Comparison of ENCODE assay signal across 1 cellular context in the genomic region with DNA sequence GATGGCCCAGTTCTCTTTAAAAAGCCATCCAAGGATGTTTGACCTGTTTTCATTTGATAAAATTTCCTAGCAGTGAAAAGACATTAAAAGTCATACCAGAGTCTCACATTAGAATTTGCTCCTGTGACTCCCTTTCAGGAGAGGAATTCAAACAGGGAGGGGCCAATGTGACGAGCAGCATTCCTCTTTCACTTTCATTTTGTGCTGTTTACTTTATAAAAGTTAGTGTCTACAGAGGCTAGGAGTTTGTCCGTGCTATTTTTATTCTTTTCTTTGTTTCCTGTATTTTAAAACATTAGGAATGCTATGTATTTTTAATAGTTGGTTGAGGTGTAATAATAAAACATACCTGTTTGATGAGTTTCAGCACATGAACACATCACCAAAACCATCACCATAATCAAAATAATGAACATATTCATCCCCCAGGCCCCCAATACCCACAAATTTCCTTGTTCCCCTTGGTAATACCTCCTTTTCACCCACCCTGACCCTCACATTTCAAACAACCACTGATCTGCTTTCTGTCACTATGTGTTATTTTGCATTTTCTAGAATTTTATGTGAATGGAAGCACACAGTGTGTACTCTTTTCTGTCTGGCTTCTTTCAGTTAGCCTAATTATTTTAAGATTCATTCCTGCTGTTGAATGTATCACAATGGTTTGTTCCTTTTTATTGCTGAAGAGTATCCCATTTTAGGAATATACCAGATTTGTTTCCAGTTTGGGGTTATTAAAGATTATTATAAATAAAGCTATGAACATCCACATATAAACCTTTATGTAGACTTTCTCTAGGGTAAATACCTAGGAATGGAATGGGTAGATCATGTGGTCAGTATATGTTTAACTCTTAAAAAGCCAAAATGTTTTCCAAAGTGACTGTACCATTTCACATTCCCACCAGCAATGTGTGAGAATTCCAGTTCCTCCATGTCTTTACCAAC.
TF ChIP-seq lines count a peak whose summit lies in the region.

No MANE protein-coding gene starts in this region.

TF ChIP-seq in K562, 482 proteins besides CTCF, POLR2A, EP300 and RAD21 (continued from another document and continues in another):
- TF ChIP-seq, protein P1, sequence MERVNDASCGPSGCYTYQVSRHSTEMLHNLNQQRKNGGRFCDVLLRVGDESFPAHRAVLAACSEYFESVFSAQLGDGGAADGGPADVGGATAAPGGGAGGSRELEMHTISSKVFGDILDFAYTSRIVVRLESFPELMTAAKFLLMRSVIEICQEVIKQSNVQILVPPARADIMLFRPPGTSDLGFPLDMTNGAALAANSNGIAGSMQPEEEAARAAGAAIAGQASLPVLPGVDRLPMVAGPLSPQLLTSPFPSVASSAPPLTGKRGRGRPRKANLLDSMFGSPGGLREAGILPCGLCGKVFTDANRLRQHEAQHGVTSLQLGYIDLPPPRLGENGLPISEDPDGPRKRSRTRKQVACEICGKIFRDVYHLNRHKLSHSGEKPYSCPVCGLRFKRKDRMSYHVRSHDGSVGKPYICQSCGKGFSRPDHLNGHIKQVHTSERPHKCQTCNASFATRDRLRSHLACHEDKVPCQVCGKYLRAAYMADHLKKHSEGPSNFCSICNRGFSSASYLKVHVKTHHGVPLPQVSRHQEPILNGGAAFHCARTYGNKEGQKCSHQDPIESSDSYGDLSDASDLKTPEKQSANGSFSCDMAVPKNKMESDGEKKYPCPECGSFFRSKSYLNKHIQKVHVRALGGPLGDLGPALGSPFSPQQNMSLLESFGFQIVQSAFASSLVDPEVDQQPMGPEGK (CRISPR knock-in tag; IDR thresholded peaks at IDR 0.05; ENCODE audit: borderline replicate concordance) = no peak
- TF ChIP-seq, protein P2, sequence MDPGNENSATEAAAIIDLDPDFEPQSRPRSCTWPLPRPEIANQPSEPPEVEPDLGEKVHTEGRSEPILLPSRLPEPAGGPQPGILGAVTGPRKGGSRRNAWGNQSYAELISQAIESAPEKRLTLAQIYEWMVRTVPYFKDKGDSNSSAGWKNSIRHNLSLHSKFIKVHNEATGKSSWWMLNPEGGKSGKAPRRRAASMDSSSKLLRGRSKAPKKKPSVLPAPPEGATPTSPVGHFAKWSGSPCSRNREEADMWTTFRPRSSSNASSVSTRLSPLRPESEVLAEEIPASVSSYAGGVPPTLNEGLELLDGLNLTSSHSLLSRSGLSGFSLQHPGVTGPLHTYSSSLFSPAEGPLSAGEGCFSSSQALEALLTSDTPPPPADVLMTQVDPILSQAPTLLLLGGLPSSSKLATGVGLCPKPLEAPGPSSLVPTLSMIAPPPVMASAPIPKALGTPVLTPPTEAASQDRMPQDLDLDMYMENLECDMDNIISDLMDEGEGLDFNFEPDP (CRISPR knock-in tag; IDR thresholded peaks at IDR 0.05) = no peak
- TF ChIP-seq, protein P3, sequence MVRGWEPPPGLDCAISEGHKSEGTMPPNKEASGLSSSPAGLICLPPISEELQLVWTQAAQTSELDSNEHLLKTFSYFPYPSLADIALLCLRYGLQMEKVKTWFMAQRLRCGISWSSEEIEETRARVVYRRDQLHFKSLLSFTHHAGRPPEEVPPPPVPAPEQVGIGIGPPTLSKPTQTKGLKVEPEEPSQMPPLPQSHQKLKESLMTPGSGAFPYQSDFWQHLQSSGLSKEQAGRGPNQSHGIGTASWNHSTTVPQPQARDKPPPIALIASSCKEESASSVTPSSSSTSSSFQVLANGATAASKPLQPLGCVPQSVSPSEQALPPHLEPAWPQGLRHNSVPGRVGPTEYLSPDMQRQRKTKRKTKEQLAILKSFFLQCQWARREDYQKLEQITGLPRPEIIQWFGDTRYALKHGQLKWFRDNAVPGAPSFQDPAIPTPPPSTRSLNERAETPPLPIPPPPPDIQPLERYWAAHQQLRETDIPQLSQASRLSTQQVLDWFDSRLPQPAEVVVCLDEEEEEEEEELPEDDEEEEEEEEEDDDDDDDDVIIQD (CRISPR knock-in tag; IDR thresholded peaks at IDR 0.05) = no peak
- TF ChIP-seq ZBTB5 (IDR thresholded peaks at IDR 0.05) = no peak
- TF ChIP-seq ZNF175 (CRISPR knock-in tag; IDR thresholded peaks at IDR 0.05; ENCODE audit: low read depth) = no peak; the same call in 1 of the 2 replicates
- TF ChIP-seq KDM1A (IDR thresholded peaks at IDR 0.05) = peak in 1 of 2 experiments; percentile 15; a peak in 1 of 4 replicates
- TF ChIP-seq ZC3H4 (CRISPR knock-in tag; IDR thresholded peaks at IDR 0.05; ENCODE audit: borderline replicate concordance) = no peak
- no peak for TF ChIP-seq MIER1 (IDR thresholded peaks at IDR 0.05; ENCODE audit: low read depth)
- TF ChIP-seq, protein P4, sequence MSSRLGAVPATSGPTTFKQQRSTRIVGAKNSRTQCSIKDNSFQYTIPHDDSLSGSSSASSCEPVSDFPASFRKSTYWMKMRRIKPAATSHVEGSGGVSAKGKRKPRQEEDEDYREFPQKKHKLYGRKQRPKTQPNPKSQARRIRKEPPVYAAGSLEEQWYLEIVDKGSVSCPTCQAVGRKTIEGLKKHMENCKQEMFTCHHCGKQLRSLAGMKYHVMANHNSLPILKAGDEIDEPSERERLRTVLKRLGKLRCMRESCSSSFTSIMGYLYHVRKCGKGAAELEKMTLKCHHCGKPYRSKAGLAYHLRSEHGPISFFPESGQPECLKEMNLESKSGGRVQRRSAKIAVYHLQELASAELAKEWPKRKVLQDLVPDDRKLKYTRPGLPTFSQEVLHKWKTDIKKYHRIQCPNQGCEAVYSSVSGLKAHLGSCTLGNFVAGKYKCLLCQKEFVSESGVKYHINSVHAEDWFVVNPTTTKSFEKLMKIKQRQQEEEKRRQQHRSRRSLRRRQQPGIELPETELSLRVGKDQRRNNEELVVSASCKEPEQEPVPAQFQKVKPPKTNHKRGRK (tag; IDR thresholded peaks at IDR 0.05) = 0 out of 2 replicates have a peak, but pooled peaks have one; percentile 16
- no peak for TF ChIP-seq POLR3A (IDR thresholded peaks at IDR 0.05; ENCODE audit: borderline replicate concordance, extremely low read depth, insufficient read depth, insufficient read length)
- TF ChIP-seq ZNF668 (CRISPR knock-in tag; IDR thresholded peaks at IDR 0.05) = no peak
- no peak for TF ChIP-seq ZNF408 (CRISPR knock-in tag; IDR thresholded peaks at IDR 0.05; ENCODE audit: low read depth)
- TF ChIP-seq ZNF23 (CRISPR knock-in tag; IDR thresholded peaks at IDR 0.05) = no peak
- TF ChIP-seq CBX3 (IDR thresholded peaks at IDR 0.05; ENCODE audit: borderline replicate concordance in 1 of 2, low read length in 2 of 2) = no peak
- TF ChIP-seq, protein P5, sequence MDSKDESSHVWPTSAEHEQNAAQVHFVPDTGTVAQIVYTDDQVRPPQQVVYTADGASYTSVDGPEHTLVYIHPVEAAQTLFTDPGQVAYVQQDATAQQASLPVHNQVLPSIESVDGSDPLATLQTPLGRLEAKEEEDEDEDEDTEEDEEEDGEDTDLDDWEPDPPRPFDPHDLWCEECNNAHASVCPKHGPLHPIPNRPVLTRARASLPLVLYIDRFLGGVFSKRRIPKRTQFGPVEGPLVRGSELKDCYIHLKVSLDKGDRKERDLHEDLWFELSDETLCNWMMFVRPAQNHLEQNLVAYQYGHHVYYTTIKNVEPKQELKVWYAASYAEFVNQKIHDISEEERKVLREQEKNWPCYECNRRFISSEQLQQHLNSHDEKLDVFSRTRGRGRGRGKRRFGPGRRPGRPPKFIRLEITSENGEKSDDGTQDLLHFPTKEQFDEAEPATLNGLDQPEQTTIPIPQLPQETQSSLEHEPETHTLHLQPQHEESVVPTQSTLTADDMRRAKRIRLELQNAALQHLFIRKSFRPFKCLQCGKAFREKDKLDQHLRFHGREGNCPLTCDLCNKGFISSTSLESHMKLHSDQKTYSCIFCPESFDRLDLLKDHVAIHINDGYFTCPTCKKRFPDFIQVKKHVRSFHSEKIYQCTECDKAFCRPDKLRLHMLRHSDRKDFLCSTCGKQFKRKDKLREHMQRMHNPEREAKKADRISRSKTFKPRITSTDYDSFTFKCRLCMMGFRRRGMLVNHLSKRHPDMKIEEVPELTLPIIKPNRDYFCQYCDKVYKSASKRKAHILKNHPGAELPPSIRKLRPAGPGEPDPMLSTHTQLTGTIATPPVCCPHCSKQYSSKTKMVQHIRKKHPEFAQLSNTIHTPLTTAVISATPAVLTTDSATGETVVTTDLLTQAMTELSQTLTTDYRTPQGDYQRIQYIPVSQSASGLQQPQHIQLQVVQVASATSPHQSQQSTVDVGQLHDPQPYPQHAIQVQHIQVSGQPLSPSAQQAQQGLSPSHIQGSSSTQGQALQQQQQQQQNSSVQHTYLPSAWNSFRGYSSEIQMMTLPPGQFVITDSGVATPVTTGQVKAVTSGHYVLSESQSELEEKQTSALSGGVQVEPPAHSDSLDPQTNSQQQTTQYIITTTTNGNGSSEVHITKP (IDR thresholded peaks at IDR 0.05; ENCODE audit: partially characterized antibody) = peak; percentile 66
- TF ChIP-seq ELK3 (CRISPR knock-in tag; IDR thresholded peaks at IDR 0.05) = no peak
- TF ChIP-seq ATF6 (CRISPR knock-in tag; IDR thresholded peaks at IDR 0.05) = no peak
- no peak for TF ChIP-seq SRSF9 (IDR thresholded peaks at IDR 0.05; ENCODE audit: borderline replicate concordance, low read depth, low read length)
- TF ChIP-seq ZNF449 (CRISPR knock-in tag; IDR thresholded peaks at IDR 0.05) = no peak
- no peak for TF ChIP-seq THRA (IDR thresholded peaks at IDR 0.05)
- TF ChIP-seq EP400 (IDR thresholded peaks at IDR 0.05) = no peak
- TF ChIP-seq NR4A1 (CRISPR knock-in tag; IDR thresholded peaks at IDR 0.05) = no peak
- TF ChIP-seq NR4A1 (tag; IDR thresholded peaks at IDR 0.05) = no peak
- TF ChIP-seq, protein P6, sequence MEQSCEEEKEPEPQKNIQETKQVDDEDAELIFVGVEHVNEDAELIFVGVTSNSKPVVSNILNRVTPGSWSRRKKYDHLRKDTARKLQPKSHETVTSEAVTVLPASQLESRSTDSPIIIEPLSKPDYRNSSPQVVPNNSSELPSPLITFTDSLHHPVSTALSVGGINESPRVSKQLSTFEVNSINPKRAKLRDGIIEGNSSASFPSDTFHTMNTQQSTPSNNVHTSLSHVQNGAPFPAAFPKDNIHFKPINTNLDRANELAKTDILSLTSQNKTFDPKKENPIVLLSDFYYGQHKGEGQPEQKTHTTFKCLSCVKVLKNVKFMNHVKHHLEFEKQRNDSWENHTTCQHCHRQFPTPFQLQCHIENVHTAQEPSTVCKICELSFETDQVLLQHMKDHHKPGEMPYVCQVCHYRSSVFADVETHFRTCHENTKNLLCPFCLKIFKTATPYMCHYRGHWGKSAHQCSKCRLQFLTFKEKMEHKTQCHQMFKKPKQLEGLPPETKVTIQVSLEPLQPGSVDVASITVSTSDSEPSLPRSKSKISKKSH (CRISPR knock-in tag; IDR thresholded peaks at IDR 0.05) = no peak
- TF ChIP-seq TOE1 (IDR thresholded peaks at IDR 0.05; ENCODE audit: borderline replicate concordance) = no peak
- TF ChIP-seq TOE1 (CRISPR knock-in tag; IDR thresholded peaks at IDR 0.05; ENCODE audit: borderline replicate concordance, low read depth) = no peak
